9 cellular contexts compared by ENCODE assay signal in the genomic region with DNA sequence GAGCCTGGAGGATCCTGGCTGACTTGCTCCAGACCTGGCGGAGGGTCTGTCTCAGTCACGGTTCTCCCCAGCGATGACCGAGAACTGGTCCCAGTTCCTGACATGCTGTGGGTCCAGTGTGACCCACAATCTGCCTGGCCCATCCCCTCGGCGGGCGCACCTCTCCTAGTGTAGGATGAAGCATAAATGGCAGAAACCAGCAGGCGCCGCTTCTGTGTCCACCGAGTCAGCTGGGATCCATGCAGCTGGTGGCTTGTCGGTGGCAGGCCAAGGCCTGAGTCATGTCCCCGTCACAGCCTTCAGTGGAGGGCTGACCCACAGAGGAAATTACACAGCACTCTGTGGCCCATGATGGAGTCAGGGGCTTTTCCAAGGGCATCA. TPM values are rescaled to one million over a fixed set of nuclear protein-coding genes. Genes with fewer than 3 reads are reported as not detected.
DNase-seq lines count a peak whose midpoint lies in the region; ATAC-seq and TF ChIP-seq lines count a peak whose summit lies in the region.
"Had no signal": no experiment of that assay in that cellular context is flagged by ENCODE, and none has a peak within 500 bp of the region (broad histone marks: within the 10 kb centered on the region; RNA-seq: fewer than 3 reads in every experiment).

No MANE protein-coding gene starts in this region.

- ATAC-seq in SK-N-SH treated with all-trans-retinoic acid at 6 μM for 48 hours, result no peak
- ATAC-seq in left lobe of liver, result peak; percentile 18
- no peak for ATAC-seq in GM21528 (IDR thresholded peaks at IDR 0.05; ENCODE audit: low FRiP score, unreplicated experiment)
- ATAC-seq in HG03521 (IDR thresholded peaks at IDR 0.05; ENCODE audit: unreplicated experiment), result no peak

- 0 out of 2 replicates have a peak overlapping the region, but pooled peaks have one; percentile 5 for H3K9ac ChIP-seq in SK-N-SH

- no peaks in the 10 kb centered on the region for H3K9me2 ChIP-seq in SK-N-SH

- H3K4me3 ChIP-seq in SK-N-SH (ENCODE audit: low read depth in 2 of 2, low read length in 1 of 2), result no peak overlapping the region
- no peak overlapping the region for H3K4me3 ChIP-seq in A673 (ENCODE audit: low read depth, low read length, poor library complexity, severe bottlenecking)

- intact Hi-C loops in A673 (cut with micrococcal nuclease; ENCODE audit: unreplicated experiment), result no loop called here

- DNase-seq in SK-N-SH (no peak), left lobe of liver (ENCODE audit: low spot score) (no peak), stromal cell of bone marrow (ENCODE audit: low read depth) (peak; percentile 45), A673 (ENCODE audit: low spot score) (no peak)
- DNase-seq: NCI-H524 treated with DMSO at 0.1 percent for 48 hours had no signal

- 95% methylated on average over 4 of the region's 12 CpGs for WGBS in SK-N-SH (ENCODE audit: low lambda C conversion rate)
- WGBS in adipose tissue, 3 donors, result 69 to 92% (median 71%) methylated on average over 12 of the region's 12 CpGs

- H3K27me3 ChIP-seq in SK-N-SH (ENCODE audit: insufficient read depth) (no peaks in the 10 kb centered on the region), A673 (replicated peaks; ENCODE audit: insufficient read depth, low read depth, low read length, poor library complexity) (no peaks in the 10 kb centered on the region)

- H3K36me3 ChIP-seq in SK-N-SH (replicated peaks in 1 of 2; ENCODE audit: control insufficient read depth in 1 of 2, insufficient read depth in 2 of 2, low read length in 1 of 2) (no peaks in the 10 kb centered on the region), A673 (ENCODE audit: insufficient read depth, low read length, poor library complexity, severe bottlenecking) (no peaks in the 10 kb centered on the region)

- CTCF ChIA-PET in SK-N-SH (lab: Yijun Ruan, JAX) (no interaction called here), A673 (lab: Charles Lee) (no interaction called here)

- H2AFZ ChIP-seq in SK-N-SH (ENCODE audit: low read depth), result peak overlapping the region; percentile 74

- no peaks in the 10 kb centered on the region; the same call in 1 of the 2 replicates for H3K9me3 ChIP-seq in SK-N-SH
- no peaks in the 10 kb centered on the region for H3K9me3 ChIP-seq in A673 (ENCODE audit: low read depth, low read length, poor library complexity, severe bottlenecking)

- no peaks in the 10 kb centered on the region for H3K79me2 ChIP-seq in SK-N-SH (ENCODE audit: insufficient read depth)

- no peak overlapping the region for H3K4me2 ChIP-seq in SK-N-SH

- no peaks in the 10 kb centered on the region for H4K20me1 ChIP-seq in SK-N-SH (ENCODE audit: insufficient read depth)

- POLR2A ChIA-PET in SK-N-SH (lab: Yijun Ruan, JAX) (no interaction called here), A673 (lab: Charles Lee; ENCODE audit: low non-redundant PET) (no interaction called here)

- TF ChIP-seq CTCF in SK-N-SH (IDR thresholded peaks at IDR 0.05), result no peak
- no peak for TF ChIP-seq CTCF in A673 (conservative IDR thresholded peaks at IDR 0.05; ENCODE audit: low read depth, low read length)

- no peak for TF ChIP-seq EP300 in SK-N-SH (IDR thresholded peaks at IDR 0.05; ENCODE audit: borderline replicate concordance in 1 of 2, low read depth in 1 of 2, low read length in 1 of 2)

- no peak for TF ChIP-seq RAD21 in SK-N-SH (IDR thresholded peaks at IDR 0.05; ENCODE audit: low read length)

- H3K4me1 ChIP-seq in SK-N-SH (ENCODE audit: control insufficient read depth in 1 of 2, insufficient read depth in 2 of 2, low read depth in 1 of 2, low read length in 1 of 2) (peaks cover 0 to 17% of the 10 kb centered on the region in 2 experiments; a peak in 2 of 4 replicates), A673 (ENCODE audit: insufficient read depth, low read length, poor library complexity, severe bottlenecking) (peaks cover 13% of the 10 kb centered on the region)

- peaks cover 6% of the 10 kb centered on the region for H3F3A ChIP-seq in SK-N-SH (replicated peaks; ENCODE audit: insufficient read depth)

- BruUV-seq in A673 (replicated peaks; lab: Mats Ljungman, UMichigan), result no TSS peak

- peak overlapping the region in 1 of 2 experiments; percentile 67; a peak in 2 of 4 replicates for H3K27ac ChIP-seq in SK-N-SH (ENCODE audit: low read depth in 2 of 2, low read length in 1 of 2)
- peak overlapping the region; percentile 66 for H3K27ac ChIP-seq in adipose tissue (ENCODE audit: low read depth, low read length)
- no peak overlapping the region for H3K27ac ChIP-seq in A673 (ENCODE audit: low read depth, low read length, poor library complexity, severe bottlenecking)

TF ChIP-seq in SK-N-SH, 30 proteins besides CTCF, POLR2A, EP300 and RAD21:
- TF ChIP-seq FOXM1 (IDR thresholded peaks at IDR 0.05; ENCODE audit: low read depth) (no peak), RFX5 (IDR thresholded peaks at IDR 0.05; ENCODE audit: low read length) (no peak), TCF12 (IDR thresholded peaks at IDR 0.05) (no peak), CHD2 (IDR thresholded peaks at IDR 0.05; ENCODE audit: low read length, partially characterized antibody) (no peak), RXRA (IDR thresholded peaks at IDR 0.05; ENCODE audit: borderline replicate concordance, low read depth) (no peak), TEAD4 (IDR thresholded peaks at IDR 0.05; ENCODE audit: borderline replicate concordance, insufficient read depth) (no peak), PBX3 (IDR thresholded peaks at IDR 0.05) (no peak)

TF ChIP-seq in SK-N-SH treated with all-trans-retinoic acid at 6 μM for 48 hours, 23 proteins besides CTCF, POLR2A, EP300 and RAD21 (continues in another document):
- TF ChIP-seq ZFP3 (CRISPR knock-in tag; IDR thresholded peaks at IDR 0.05) (no peak), PPARA (CRISPR knock-in tag; IDR thresholded peaks at IDR 0.05; ENCODE audit: borderline replicate concordance) (no peak), ZNF70 (CRISPR knock-in tag; IDR thresholded peaks at IDR 0.05) (no peak), ZFP30 (CRISPR knock-in tag; IDR thresholded peaks at IDR 0.05) (no peak), GLIS3 (CRISPR knock-in tag; IDR thresholded peaks at IDR 0.05) (no peak), CSDC2 (CRISPR knock-in tag; IDR thresholded peaks at IDR 0.05) (no peak), SNAI2 (CRISPR knock-in tag; IDR thresholded peaks at IDR 0.05) (no peak), RARB (CRISPR knock-in tag; IDR thresholded peaks at IDR 0.05) (no peak)
- TF ChIP-seq, protein P1, sequence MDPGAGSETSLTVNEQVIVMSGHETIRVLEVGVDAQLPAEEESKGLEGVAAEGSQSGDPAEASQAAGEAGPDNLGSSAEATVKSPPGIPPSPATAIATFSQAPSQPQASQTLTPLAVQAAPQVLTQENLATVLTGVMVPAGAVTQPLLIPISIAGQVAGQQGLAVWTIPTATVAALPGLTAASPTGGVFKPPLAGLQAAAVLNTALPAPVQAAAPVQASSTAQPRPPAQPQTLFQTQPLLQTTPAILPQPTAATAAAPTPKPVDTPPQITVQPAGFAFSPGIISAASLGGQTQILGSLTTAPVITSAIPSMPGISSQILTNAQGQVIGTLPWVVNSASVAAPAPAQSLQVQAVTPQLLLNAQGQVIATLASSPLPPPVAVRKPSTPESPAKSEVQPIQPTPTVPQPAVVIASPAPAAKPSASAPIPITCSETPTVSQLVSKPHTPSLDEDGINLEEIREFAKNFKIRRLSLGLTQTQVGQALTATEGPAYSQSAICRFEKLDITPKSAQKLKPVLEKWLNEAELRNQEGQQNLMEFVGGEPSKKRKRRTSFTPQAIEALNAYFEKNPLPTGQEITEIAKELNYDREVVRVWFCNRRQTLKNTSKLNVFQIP (CRISPR knock-in tag; IDR thresholded peaks at IDR 0.05; ENCODE audit: borderline replicate concordance, low read depth), result no peak
- TF ChIP-seq, protein P2, sequence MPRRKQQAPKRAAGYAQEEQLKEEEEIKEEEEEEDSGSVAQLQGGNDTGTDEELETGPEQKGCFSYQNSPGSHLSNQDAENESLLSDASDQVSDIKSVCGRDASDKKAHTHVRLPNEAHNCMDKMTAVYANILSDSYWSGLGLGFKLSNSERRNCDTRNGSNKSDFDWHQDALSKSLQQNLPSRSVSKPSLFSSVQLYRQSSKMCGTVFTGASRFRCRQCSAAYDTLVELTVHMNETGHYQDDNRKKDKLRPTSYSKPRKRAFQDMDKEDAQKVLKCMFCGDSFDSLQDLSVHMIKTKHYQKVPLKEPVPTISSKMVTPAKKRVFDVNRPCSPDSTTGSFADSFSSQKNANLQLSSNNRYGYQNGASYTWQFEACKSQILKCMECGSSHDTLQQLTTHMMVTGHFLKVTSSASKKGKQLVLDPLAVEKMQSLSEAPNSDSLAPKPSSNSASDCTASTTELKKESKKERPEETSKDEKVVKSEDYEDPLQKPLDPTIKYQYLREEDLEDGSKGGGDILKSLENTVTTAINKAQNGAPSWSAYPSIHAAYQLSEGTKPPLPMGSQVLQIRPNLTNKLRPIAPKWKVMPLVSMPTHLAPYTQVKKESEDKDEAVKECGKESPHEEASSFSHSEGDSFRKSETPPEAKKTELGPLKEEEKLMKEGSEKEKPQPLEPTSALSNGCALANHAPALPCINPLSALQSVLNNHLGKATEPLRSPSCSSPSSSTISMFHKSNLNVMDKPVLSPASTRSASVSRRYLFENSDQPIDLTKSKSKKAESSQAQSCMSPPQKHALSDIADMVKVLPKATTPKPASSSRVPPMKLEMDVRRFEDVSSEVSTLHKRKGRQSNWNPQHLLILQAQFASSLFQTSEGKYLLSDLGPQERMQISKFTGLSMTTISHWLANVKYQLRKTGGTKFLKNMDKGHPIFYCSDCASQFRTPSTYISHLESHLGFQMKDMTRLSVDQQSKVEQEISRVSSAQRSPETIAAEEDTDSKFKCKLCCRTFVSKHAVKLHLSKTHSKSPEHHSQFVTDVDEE (CRISPR knock-in tag; IDR thresholded peaks at IDR 0.05), result no peak
- TF ChIP-seq, protein P3, sequence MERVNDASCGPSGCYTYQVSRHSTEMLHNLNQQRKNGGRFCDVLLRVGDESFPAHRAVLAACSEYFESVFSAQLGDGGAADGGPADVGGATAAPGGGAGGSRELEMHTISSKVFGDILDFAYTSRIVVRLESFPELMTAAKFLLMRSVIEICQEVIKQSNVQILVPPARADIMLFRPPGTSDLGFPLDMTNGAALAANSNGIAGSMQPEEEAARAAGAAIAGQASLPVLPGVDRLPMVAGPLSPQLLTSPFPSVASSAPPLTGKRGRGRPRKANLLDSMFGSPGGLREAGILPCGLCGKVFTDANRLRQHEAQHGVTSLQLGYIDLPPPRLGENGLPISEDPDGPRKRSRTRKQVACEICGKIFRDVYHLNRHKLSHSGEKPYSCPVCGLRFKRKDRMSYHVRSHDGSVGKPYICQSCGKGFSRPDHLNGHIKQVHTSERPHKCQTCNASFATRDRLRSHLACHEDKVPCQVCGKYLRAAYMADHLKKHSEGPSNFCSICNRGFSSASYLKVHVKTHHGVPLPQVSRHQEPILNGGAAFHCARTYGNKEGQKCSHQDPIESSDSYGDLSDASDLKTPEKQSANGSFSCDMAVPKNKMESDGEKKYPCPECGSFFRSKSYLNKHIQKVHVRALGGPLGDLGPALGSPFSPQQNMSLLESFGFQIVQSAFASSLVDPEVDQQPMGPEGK (CRISPR knock-in tag; IDR thresholded peaks at IDR 0.05; ENCODE audit: borderline replicate concordance), result no peak

RNA-seq across cellular contexts. Expression of gene NFKBIA, which starts 38.5 kb away (rescaled TPM):
- polyA plus RNA-seq in SK-N-SH (2012; rRNA removed) (56.3 and 56.7 TPM in 2 replicates), adipose tissue (100 to 1,000 TPM in 2 of 3 donors, 10 to 100 TPM in 1; 71.7 to 422 (median 244) TPM)
- 30.8 and 34.1 TPM in 2 replicates for polyA plus RNA-seq in SK-N-SH (2012; cell fraction: cytosol; rRNA removed)
- polyA plus RNA-seq in SK-N-SH (2012; cell fraction: nucleus; rRNA removed), result 154 and 164 TPM in 2 replicates
- total RNA-seq in left lobe of liver (116 TPM), A673 (2021) (69.9 and 73.9 TPM in 2 replicates)
